In the genomic region with DNA sequence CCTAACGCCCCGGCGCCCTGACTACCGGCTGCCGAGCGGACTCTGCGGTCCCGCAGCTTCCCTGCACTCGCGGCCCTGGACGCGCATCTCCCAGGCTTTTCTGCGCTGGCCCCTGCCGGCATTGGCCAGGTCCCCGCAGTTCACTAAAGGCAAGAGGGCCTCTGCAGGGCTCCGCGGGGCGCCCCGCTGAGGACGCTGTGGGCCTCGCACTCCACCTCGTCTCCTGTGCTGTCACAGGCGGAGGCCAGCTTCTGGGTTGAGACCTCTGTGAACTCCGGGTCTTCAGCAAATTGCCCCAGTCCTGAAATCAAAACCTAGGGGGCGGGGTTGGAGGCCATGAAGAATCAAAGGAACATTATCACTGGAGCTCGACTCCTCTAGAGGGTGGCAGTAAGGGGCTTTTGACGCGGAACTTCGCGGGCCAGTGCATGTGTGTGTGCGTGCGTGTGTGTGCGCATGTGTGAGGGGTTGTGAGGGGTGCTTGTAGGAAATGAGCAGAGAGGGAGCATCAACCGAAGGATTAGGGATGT, we compare ENCODE assay signal across 8 cellular contexts.
DNase-seq lines count a peak whose midpoint lies in the region; ATAC-seq and TF ChIP-seq lines count a peak whose summit lies in the region.

No MANE protein-coding gene starts in this region.

- H3K36me3 ChIP-seq in neuron (ENCODE audit: insufficient read depth, low read length), result no peaks in the 10 kb centered on the region

- DNase-seq in Ammon's horn (ENCODE audit: low spot score) (peak; percentile 7), fibroblast of mammary gland (ENCODE audit: low read depth) (peak; percentile 32), NCI-H1092 treated with DMSO at 0.1 percent for 48 hours (lab: John Stamatoyannopoulos, UW) (no peak), SIG-M5 treated with dmso at 0.1 percent for 504 hours (lab: John Stamatoyannopoulos, UW; ENCODE audit: unreplicated experiment) (no peak)
- DNase-seq in activated CD8-positive, alpha-beta memory T cell treated with anti-CD3 and anti-CD28 coated beads, Interleukin-2, amount 50 U/mL, for 48 hours, result peak; percentile 71

- peak overlapping the region; percentile 65 for H2AFZ ChIP-seq in neuron (ENCODE audit: low read depth, low read length)

- ATAC-seq in GM21723 (IDR thresholded peaks at IDR 0.05; ENCODE audit: unreplicated experiment) (peak; percentile 36), GM19328 (IDR thresholded peaks at IDR 0.05; ENCODE audit: unreplicated experiment) (no peak)

- TF ChIP-seq CTCF in fibroblast of mammary gland (conservative IDR thresholded peaks at IDR 0.05; ENCODE audit: control insufficient read depth, insufficient read depth, low read depth, low read length), result no peak

- no peaks in the 10 kb centered on the region for H3K27me3 ChIP-seq in neuron (ENCODE audit: insufficient read depth, low read length)

- peak overlapping the region; percentile 22 for H3K4me3 ChIP-seq in fibroblast of mammary gland (ENCODE audit: control insufficient read depth, low read depth, low read length)
- no peak overlapping the region for H3K4me3 ChIP-seq in neuron (ENCODE audit: low read length)

- no peaks in the 10 kb centered on the region for H3K4me1 ChIP-seq in neuron (ENCODE audit: insufficient read depth, low read length)

- H3K9me3 ChIP-seq in neuron (ENCODE audit: low read length), result no peaks in the 10 kb centered on the region

Comparison
In these comparisons a context has a peak if more than half of its experiments do, and no peak if none do; other contexts are left out.
1. DNase-seq: peak in Ammon's horn (single experiment), activated CD8-positive, alpha-beta memory T cell treated with anti-CD3 and anti-CD28 coated beads, Interleukin-2, amount 50 U/mL, for 48 hours (single experiment) and fibroblast of mammary gland (single experiment); none in NCI-H1092 treated with DMSO at 0.1 percent for 48 hours (single experiment) and SIG-M5 treated with dmso at 0.1 percent for 504 hours (single experiment).